22 cellular contexts compared by ENCODE assay signal in genomic region chr7:132639983-132640382, GRCh38.
"Had no signal": no experiment of that assay in that cellular context is flagged by ENCODE, and none has a peak within 500 bp of the region (broad histone marks: within the 10 kb centered on the region; RNA-seq: fewer than 3 reads in every experiment).

No MANE protein-coding gene starts in this region.

- ATAC-seq: natural killer cell; psoas muscle; right cardiac atrium; right lobe of liver; stimulated activated effector memory CD8-positive, alpha-beta T cell treated with anti-CD3 and anti-CD28 coated beads, Interleukin-12 subunit alpha, Interleukin-12 subunit beta, amount 100 ng/mL, for 72 hours; stimulated activated naive B cell treated with anti-CD40 and anti-IgM and Interleukin-4, amounts not matched to agents 10 μg/mL and 1 μg/mL and 100 μg/mL, for 72 hours had no signal

- H2AFZ ChIP-seq: neural progenitor cell, parathyroid adenoma had no signal

- H3K9me3 ChIP-seq: ovary, psoas muscle, right lobe of liver, sigmoid colon, stomach, tibial artery, upper lobe of left lung, vagina had no signal

- H3K4me2 ChIP-seq: neural progenitor cell had no signal

- H3K27me3 ChIP-seq: ovary, right lobe of liver, sigmoid colon, stomach, tibial artery, upper lobe of left lung, vagina had no signal

- H3K36me3 ChIP-seq: neural progenitor cell, ovary, right lobe of liver, sigmoid colon, stomach, tibial artery, upper lobe of left lung, vagina had no signal

- H3K27ac ChIP-seq: neural progenitor cell, ovary, parathyroid adenoma, psoas muscle, right lobe of liver, sigmoid colon, stomach, tibial artery, upper lobe of left lung, vagina had no signal

- H3K4me1 ChIP-seq: neural progenitor cell, parathyroid adenoma, psoas muscle, right lobe of liver, sigmoid colon, stomach, tibial artery, upper lobe of left lung, vagina had no signal

- DNase-seq: natural killer cell; occipital lobe; psoas muscle; right cardiac atrium; right lobe of liver; sigmoid colon; small intestine; stimulated activated CD4-positive, alpha-beta T cell treated with anti-CD3 and anti-CD28 coated beads, Interleukin-15, amount 100 ng/mL, for 24 hours; stimulated activated CD4-positive, alpha-beta T cell treated with anti-CD3 and anti-CD28 coated beads, Interleukin-2, amount 100 ng/mL, for 24 hours; stimulated activated CD4-positive, alpha-beta T cell treated with anti-CD3 and anti-CD28 coated beads, Interleukin-2, amount 100 ng/mL, for 48 hours; stimulated activated CD4-positive, alpha-beta T cell treated with anti-CD3 and anti-CD28 coated beads, Interleukin-4, amount 100 ng/mL, for 24 hours; stimulated activated naive B cell treated with anti-CD40 and anti-IgM and Interleukin-4, amounts not matched to agents 10 μg/mL and 1 μg/mL and 100 μg/mL, for 72 hours; stimulated activated naive CD4-positive, alpha-beta T cell treated with Interleukin-2 at 50 U/mL for 16 hours; stomach; tibial artery; trophoblast cell; upper lobe of left lung had no signal

- H3K79me2 ChIP-seq: parathyroid adenoma had no signal

- H3K4me3 ChIP-seq: neural progenitor cell, ovary, psoas muscle, right lobe of liver, sigmoid colon, stomach, tibial artery, upper lobe of left lung, vagina had no signal
